In the genomic region with DNA sequence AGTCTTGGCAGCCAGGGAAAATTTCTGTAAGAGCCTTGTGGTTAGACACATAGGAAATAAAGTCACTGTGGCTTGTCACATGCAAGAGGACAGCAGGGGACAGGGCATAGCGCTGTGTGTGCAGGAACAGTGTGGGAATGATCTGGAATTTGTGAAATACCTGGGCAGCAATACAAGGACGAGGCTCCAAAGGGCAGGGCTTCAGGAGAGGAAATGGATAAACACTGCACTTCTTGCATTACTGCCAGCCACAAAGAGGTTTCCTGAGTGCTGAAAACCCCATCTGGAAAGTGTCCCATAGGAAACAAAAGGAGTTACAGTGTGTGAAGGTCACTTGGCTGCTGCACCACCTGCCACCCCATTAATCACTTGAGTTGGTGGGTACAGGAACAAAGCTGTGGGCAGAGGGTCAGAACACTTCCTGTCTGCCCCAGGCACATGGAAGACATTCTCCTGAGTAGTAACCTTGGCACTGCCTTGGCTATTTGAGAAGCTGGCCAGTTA, we compare ENCODE assay signal across 19 cellular contexts. TPM values are rescaled to one million over a fixed set of nuclear protein-coding genes. Genes with fewer than 3 reads are reported as not detected.
A peak's percentile ranks its signal among the peaks of the same experiment; 100 is the strongest.
DNase-seq lines count a peak whose midpoint lies in the region; ATAC-seq and TF ChIP-seq lines count a peak whose summit lies in the region.
"Had no signal": no experiment of that assay in that cellular context is flagged by ENCODE, and none has a peak within 500 bp of the region (broad histone marks: within the 10 kb centered on the region; RNA-seq: fewer than 3 reads in every experiment).

No MANE protein-coding gene starts in this region.

- no peak for TF ChIP-seq CTCF in nephron progenitor cell (IDR thresholded peaks at IDR 0.05)

- ATAC-seq in GM18870 (IDR thresholded peaks at IDR 0.05; ENCODE audit: unreplicated experiment) = no peak
- ATAC-seq: activated CD4-positive, alpha-beta T cell treated with anti-CD3 and anti-CD28 coated beads for 36 hours; activated T-cell treated with anti-CD3 and anti-CD28 coated beads, Interleukin-2, amount 50 U/mL, for 4 hours; T-helper 17 cell had no signal

- peaks cover 8% of the 10 kb centered on the region for H3K36me3 Mint-ChIP-seq in nephron progenitor cell (ENCODE audit: low read depth)

- H3K27me3 Mint-ChIP-seq in nephron progenitor cell (ENCODE audit: low read depth, poor library complexity) = peaks cover 17% of the 10 kb centered on the region
- H3K27me3 Mint-ChIP-seq: activated CD4-positive, alpha-beta T cell treated with anti-CD3 and anti-CD28 coated beads for 36 hours; T-helper 17 cell had no signal

- H3K9me3 Mint-ChIP-seq in nephron progenitor cell = no peaks in the 10 kb centered on the region
- H3K9me3 Mint-ChIP-seq: activated T-cell treated with anti-CD3 and anti-CD28 coated beads, Interleukin-2, amount 50 U/mL, for 4 hours; mesothelial cell of epicardium had no signal

- DNase-seq in COLO668 (lab: John Stamatoyannopoulos, UW; ENCODE audit: unreplicated experiment) (peak; percentile 13), NCI-H1092 treated with DMSO at 0.1 percent for 48 hours (lab: John Stamatoyannopoulos, UW) (peak; percentile 27), dermis blood vessel endothelial cell (peak; percentile 50), nephron progenitor cell (no peak), NCI-H748 (lab: John Stamatoyannopoulos, UW; ENCODE audit: unreplicated experiment) (no peak)
- DNase-seq in stimulated activated naive CD4-positive, alpha-beta T cell treated with Interleukin-2 at 50 U/mL for 16 hours (lab: John Stamatoyannopoulos, UW) = no peak
- no peak for DNase-seq in activated CD4-positive, alpha-beta T cell treated with anti-CD3 and anti-CD28 coated beads for 1 hour
- DNase-seq: activated CD4-positive, alpha-beta T cell treated with anti-CD3 and anti-CD28 coated beads for 36 hours; activated T-cell treated with anti-CD3 and anti-CD28 coated beads, Interleukin-2, amount 50 U/mL, for 4 hours; adrenal gland; MM.1S; NCI-H226; stimulated activated CD4-positive, alpha-beta T cell treated with anti-CD3 and anti-CD28 coated beads, Interleukin-2, amount 100 ng/mL, for 24 hours; T-helper 17 cell; trophoblast cell had no signal

- peaks cover 6% of the 10 kb centered on the region for H3K4me1 Mint-ChIP-seq in nephron progenitor cell
- H3K4me1 Mint-ChIP-seq: activated CD4-positive, alpha-beta T cell treated with anti-CD3 and anti-CD28 coated beads for 36 hours; mesothelial cell of epicardium; T-helper 17 cell had no signal

- peak overlapping the region; percentile 80 for H3K27ac Mint-ChIP-seq in nephron progenitor cell
- H3K27ac Mint-ChIP-seq: activated CD4-positive, alpha-beta T cell treated with anti-CD3 and anti-CD28 coated beads for 36 hours; mesothelial cell of epicardium; T-helper 17 cell had no signal

- no peak overlapping the region for H3K4me3 Mint-ChIP-seq in nephron progenitor cell
- H3K4me3 Mint-ChIP-seq: activated CD4-positive, alpha-beta T cell treated with anti-CD3 and anti-CD28 coated beads for 36 hours; activated T-cell treated with anti-CD3 and anti-CD28 coated beads, Interleukin-2, amount 50 U/mL, for 4 hours; mesothelial cell of epicardium; T-helper 17 cell had no signal

RNA-seq across cellular contexts. Expression of a gene that starts 12.1 kb away (rescaled TPM):
- 0.05 TPM in 1 of 2 replicates, not detected in the other for total RNA-seq in dermis blood vessel endothelial cell
- total RNA-seq: activated CD4-positive, alpha-beta T cell treated with anti-CD3 and anti-CD28 coated beads for 36 hours; G401; mesothelial cell of epicardium; osteocyte had no signal

RNA-seq across cellular contexts. Expression of a gene that starts 20.8 kb away (rescaled TPM):
- total RNA-seq in dermis blood vessel endothelial cell = not detected in 2 replicates
- total RNA-seq: activated CD4-positive, alpha-beta T cell treated with anti-CD3 and anti-CD28 coated beads for 36 hours; activated T-cell treated with anti-CD3 and anti-CD28 coated beads, Interleukin-2, amount 50 U/mL, for 4 hours; G401; osteocyte; T-helper 17 cell had no signal

RNA-seq across cellular contexts. Expression of a gene that starts 33.7 kb away (rescaled TPM):
- 3.4 and 4.6 TPM in 2 replicates for total RNA-seq in dermis blood vessel endothelial cell

RNA-seq across cellular contexts. Expression of a gene that starts 42.0 kb away (rescaled TPM):
- under 0.01 TPM in 1 of 2 replicates, not detected in the other for total RNA-seq in dermis blood vessel endothelial cell
- total RNA-seq: activated CD4-positive, alpha-beta T cell treated with anti-CD3 and anti-CD28 coated beads for 36 hours; activated T-cell treated with anti-CD3 and anti-CD28 coated beads, Interleukin-2, amount 50 U/mL, for 4 hours; G401; osteocyte had no signal

RNA-seq across cellular contexts. Expression of a gene that starts 51.2 kb away (rescaled TPM):
- 10.6 and 14.5 TPM in 2 replicates for total RNA-seq in dermis blood vessel endothelial cell

Comparison
In these comparisons a context has a peak if more than half of its experiments do, and no peak if none do; other contexts are left out.
1. DNase-seq: peak in COLO668 (single experiment), NCI-H1092 treated with DMSO at 0.1 percent for 48 hours (single experiment) and dermis blood vessel endothelial cell (single experiment); none in nephron progenitor cell (single experiment), NCI-H748 (single experiment), stimulated activated naive CD4-positive, alpha-beta T cell treated with Interleukin-2 at 50 U/mL for 16 hours (single experiment) and activated CD4-positive, alpha-beta T cell treated with anti-CD3 and anti-CD28 coated beads for 1 hour (single experiment).